In the genomic region with DNA sequence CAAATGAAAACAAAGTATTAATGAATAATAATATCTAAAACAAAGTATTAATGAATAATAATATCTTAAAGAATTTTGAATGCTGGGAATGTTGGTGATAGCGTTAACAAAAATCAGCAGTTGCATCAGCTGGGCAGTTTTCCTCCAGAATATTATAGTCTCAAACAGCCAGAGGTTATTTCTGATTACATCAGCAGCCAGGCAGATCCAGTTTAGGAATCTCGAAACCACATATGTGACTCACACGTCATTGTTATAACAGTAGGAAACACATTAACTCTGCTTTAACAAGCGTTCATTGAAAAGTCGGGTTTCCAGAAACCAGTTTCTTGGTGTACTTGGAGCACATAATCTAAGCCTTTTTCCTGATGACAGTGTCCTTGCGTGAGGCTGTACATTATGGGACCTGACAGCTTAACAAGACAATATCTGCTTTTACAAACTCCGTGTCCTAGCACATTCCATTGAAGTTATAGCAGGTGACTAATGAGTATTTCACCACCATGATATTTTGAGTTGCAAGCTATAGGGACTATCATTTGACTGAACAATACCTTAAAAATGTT, we compare ENCODE assay signal across 11 cellular contexts.
DNase-seq lines count a peak whose midpoint lies in the region; ATAC-seq, FAIRE-seq and TF ChIP-seq lines count a peak whose summit lies in the region.
"Had no signal": no experiment of that assay in that cellular context is flagged by ENCODE, and none has a peak within 500 bp of the region (broad histone marks: within the 10 kb centered on the region; RNA-seq: fewer than 3 reads in every experiment).

No MANE protein-coding gene starts in this region.

- DNase-seq in AG20443 (ENCODE audit: low spot score), result peak; percentile 74
- DNase-seq in MG63, result peak; percentile 48
- peak; percentile 96 for DNase-seq in bronchial epithelial cell (ENCODE audit: low read depth)
- DNase-seq in kidney glomerular epithelial cell (lab: John Stamatoyannopoulos, UW), result peak; percentile 88
- no peak for DNase-seq in Kasumi-1 (lab: John Stamatoyannopoulos, UW)
- DNase-seq in tibial artery, result no peak
- DNase-seq: NCI-H146, SHP77, transverse colon had no signal

- H3K36me3 ChIP-seq in MG63, result no peaks in the 10 kb centered on the region
- no peaks in the 10 kb centered on the region for H3K36me3 ChIP-seq in bronchial epithelial cell (ENCODE audit: control insufficient read depth, insufficient read depth, low read length)
- H3K36me3 ChIP-seq in tibial artery, result no peaks in the 10 kb centered on the region
- H3K36me3 ChIP-seq: transverse colon had no signal

- H3K4me3 ChIP-seq in MG63 (no peak overlapping the region), bronchial epithelial cell (ENCODE audit: low read depth, low read length) (no peak overlapping the region), tibial artery (no peak overlapping the region)
- H3K4me3 ChIP-seq: transverse colon had no signal

- no peaks in the 10 kb centered on the region; the same call in 1 of the 2 replicates for H3K9me3 ChIP-seq in MG63
- H3K9me3 ChIP-seq in tibial artery, result peaks cover 0 to 7% (median 0%) of the 10 kb centered on the region in 3 donors
- H3K9me3 ChIP-seq: transverse colon had no signal

- intact Hi-C loops in tibial artery (cut with DNase I; ENCODE audit: low total_unique reads), result no loop called here

- H3K27me3 ChIP-seq in MG63 (no peaks in the 10 kb centered on the region), bronchial epithelial cell (ENCODE audit: control insufficient read depth, insufficient read depth, low read length) (no peaks in the 10 kb centered on the region), tibial artery (no peaks in the 10 kb centered on the region)
- H3K27me3 ChIP-seq: transverse colon had no signal

- TF ChIP-seq CTCF in bronchial epithelial cell (IDR thresholded peaks at IDR 0.05; ENCODE audit: insufficient read depth, low read length, severe bottlenecking) (no peak), tibial artery (IDR thresholded peaks at IDR 0.05) (no peak)

- FAIRE-seq in bronchial epithelial cell (lab: Jason Lieb, UNC), result no peak

- ATAC-seq in HG03045 (IDR thresholded peaks at IDR 0.05; ENCODE audit: unreplicated experiment) (no peak), HG03025 (IDR thresholded peaks at IDR 0.05; ENCODE audit: low FRiP score, unreplicated experiment) (no peak)

- H3K4me1 ChIP-seq in tibial artery, result peaks cover 0 to 13% (median 9%) of the 10 kb centered on the region in 4 donors

- no peak overlapping the region for H3K27ac ChIP-seq in tibial artery
- H3K27ac ChIP-seq: transverse colon had no signal

Comparison
In these comparisons a context has a peak if more than half of its experiments do, and no peak if none do; other contexts are left out.
1. DNase-seq: peak in AG20443 (single experiment), MG63 (single experiment), bronchial epithelial cell (single experiment) and kidney glomerular epithelial cell (single experiment); none in Kasumi-1 (0 of 2) and tibial artery (0 of 2).